Comparison of ENCODE assay signal across 19 cellular contexts in the genomic region with DNA sequence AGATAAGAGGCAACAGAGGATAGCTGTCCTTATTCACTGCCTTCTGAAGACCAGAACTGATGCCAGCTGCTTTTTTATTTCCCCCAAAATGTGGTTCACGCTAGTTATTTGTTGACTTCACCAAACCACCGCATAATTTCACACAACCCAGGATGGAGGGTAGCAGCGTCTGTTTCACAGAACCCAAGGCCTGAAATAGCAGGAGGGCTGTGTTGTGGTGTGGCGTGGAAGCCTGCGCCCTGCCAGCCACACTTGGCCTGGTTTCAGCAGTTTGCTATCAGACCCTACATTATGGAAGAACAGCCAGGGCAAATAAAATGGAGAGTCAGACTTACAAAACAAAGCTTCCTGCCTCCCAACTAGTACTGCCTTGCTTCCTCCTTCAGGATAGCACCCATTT.
DNase-seq lines count a peak whose midpoint lies in the region; ATAC-seq and TF ChIP-seq lines count a peak whose summit lies in the region.
"Had no signal": no experiment of that assay in that cellular context is flagged by ENCODE, and none has a peak within 500 bp of the region (broad histone marks: within the 10 kb centered on the region; RNA-seq: fewer than 3 reads in every experiment).

No MANE protein-coding gene starts in this region.

- WGBS in heart right ventricle, 2 donors: 64 to 65% methylated on average over 5 of the region's 5 CpGs
- 45 to 76% (median 55%) methylated on average over 5 of the region's 5 CpGs for WGBS in stomach, 5 donors
- 88 to 96% methylated on average over 5 of the region's 5 CpGs for WGBS in thyroid gland, 2 donors

- peak; percentile 88 for ATAC-seq in Right ventricle myocardium inferior
- peak in 7 of 8 donors; percentile 78 to 94 (median 93) for ATAC-seq in heart right ventricle
- no peak for ATAC-seq in HG02970 (IDR thresholded peaks at IDR 0.05; ENCODE audit: low FRiP score, unreplicated experiment)
- no peak for ATAC-seq in GM18517 (IDR thresholded peaks at IDR 0.05; ENCODE audit: unreplicated experiment)
- ATAC-seq: activated T-helper 17 cell treated with anti-CD3 and anti-CD28 coated beads, Interleukin-2, amount 50 U/mL, for 72 hours; left lung; stimulated activated naive CD8-positive, alpha-beta T cell treated with anti-CD3 and anti-CD28 coated beads, Interleukin-15, amount 100 ng/mL, for 72 hours; T-cell had no signal

- TF ChIP-seq EP300 in stomach (IDR thresholded peaks at IDR 0.05): no peak

- H3K9me3 ChIP-seq in heart right ventricle: no peaks in the 10 kb centered on the region
- no peaks in the 10 kb centered on the region for H3K9me3 ChIP-seq in stomach
- H3K9me3 ChIP-seq in thyroid gland: no peaks in the 10 kb centered on the region
- H3K9me3 ChIP-seq: colonic mucosa, left lung had no signal

- H3K36me3 ChIP-seq in heart right ventricle (no peaks in the 10 kb centered on the region), stomach (no peaks in the 10 kb centered on the region), thyroid gland (no peaks in the 10 kb centered on the region)
- H3K36me3 ChIP-seq: colonic mucosa, left lung had no signal

- no peak for TF ChIP-seq CTCF in heart right ventricle (IDR thresholded peaks at IDR 0.05)
- TF ChIP-seq CTCF in stomach (IDR thresholded peaks at IDR 0.05): no peak
- TF ChIP-seq CTCF in thyroid gland (IDR thresholded peaks at IDR 0.05): no peak

- H3K27me3 ChIP-seq in heart right ventricle (peaks cover 0 to 5% (median 0%) of the 10 kb centered on the region in 7 donors), stomach (no peaks in the 10 kb centered on the region), thyroid gland (no peaks in the 10 kb centered on the region)
- H3K27me3 ChIP-seq: colonic mucosa, left lung had no signal

- H3K27ac ChIP-seq in heart right ventricle: peak overlapping the region in 5 of 10 donors; percentile 37 to 67 (median 57)
- H3K27ac ChIP-seq in stomach: no peak overlapping the region
- no peak overlapping the region for H3K27ac ChIP-seq in thyroid gland
- H3K27ac ChIP-seq: colonic mucosa, left lung had no signal

- DNase-seq in Right ventricle myocardium inferior (ENCODE audit: missing footprints) (no peak), cardiac septum (ENCODE audit: low spot score) (no peak), NCI-H69 (lab: John Stamatoyannopoulos, UW) (peak; percentile 88), heart right ventricle (peak; percentile 36 to 39), stomach (peak; percentile 32), thyroid gland (no peak)
- DNase-seq: activated CD4-positive, alpha-beta T cell treated with anti-CD3 and anti-CD28 coated beads, Interleukin-2, amount 10 ng/mL, durations not matched to agents 24 days and 14 days; activated naive CD8-positive, alpha-beta T cell treated with anti-CD3 and anti-CD28 coated beads for 36 hours; CD4-positive, alpha-beta memory T cell; colonic mucosa; left lung; NCI-H1048; stimulated activated CD4-positive, alpha-beta T cell treated with anti-CD3 and anti-CD28 coated beads, Interleukin-4, amount 100 ng/mL, for 24 hours; stimulated activated naive CD8-positive, alpha-beta T cell treated with anti-CD3 and anti-CD28 coated beads, Interleukin-15, amount 100 ng/mL, for 72 hours; trophoblast cell had no signal

- intact Hi-C loops in Right ventricle myocardium inferior (cut with DNase I): no loop called here
- intact Hi-C loops in cardiac septum (cut with DNase I): loop anchor here (10.0 kb wide), 1 partner anchor 57 kb away; no protein-coding TSS in a partner anchor
- intact Hi-C loops in heart right ventricle (cut with DNase I): loop anchor here in 1 of 10 donors (10.0 kb wide), 2 partner anchors 147 to 1137 kb away; no protein-coding TSS in a partner anchor
- intact Hi-C loops in stomach (cut with DNase I; ENCODE audit: low total_unique reads): no loop called here
- intact Hi-C loops in thyroid gland (cut with DNase I): no loop called here

- TF ChIP-seq POLR2A in stomach (IDR thresholded peaks at IDR 0.05) (no peak), thyroid gland (IDR thresholded peaks at IDR 0.05) (no peak)

- no peak overlapping the region for H3K4me3 ChIP-seq in heart right ventricle
- H3K4me3 ChIP-seq in stomach: no peak overlapping the region
- no peak overlapping the region for H3K4me3 ChIP-seq in thyroid gland (replicated peaks in 1 of 3)
- H3K4me3 ChIP-seq: colonic mucosa, left lung had no signal

- H3K4me1 ChIP-seq in heart right ventricle (peaks cover 0 to 13% (median 4%) of the 10 kb centered on the region in 9 donors), stomach (peaks cover 0 to 6% (median 2%) of the 10 kb centered on the region in 4 donors), thyroid gland (no peaks in the 10 kb centered on the region)
- H3K4me1 ChIP-seq: colonic mucosa, left lung had no signal

Comparison
In these comparisons a context has a peak if more than half of its experiments do, and no peak if none do; other contexts are left out.
1. DNase-seq: peak in NCI-H69 (single experiment), heart right ventricle (2 of 2) and stomach (single experiment); none in Right ventricle myocardium inferior (single experiment), cardiac septum (single experiment) and thyroid gland (0 of 2).
2. ATAC-seq: peak in Right ventricle myocardium inferior (single experiment) and heart right ventricle (7 of 8); none in HG02970 (single experiment) and GM18517 (single experiment).